ENCODE assay signal across 13 cellular contexts in the genomic region with DNA sequence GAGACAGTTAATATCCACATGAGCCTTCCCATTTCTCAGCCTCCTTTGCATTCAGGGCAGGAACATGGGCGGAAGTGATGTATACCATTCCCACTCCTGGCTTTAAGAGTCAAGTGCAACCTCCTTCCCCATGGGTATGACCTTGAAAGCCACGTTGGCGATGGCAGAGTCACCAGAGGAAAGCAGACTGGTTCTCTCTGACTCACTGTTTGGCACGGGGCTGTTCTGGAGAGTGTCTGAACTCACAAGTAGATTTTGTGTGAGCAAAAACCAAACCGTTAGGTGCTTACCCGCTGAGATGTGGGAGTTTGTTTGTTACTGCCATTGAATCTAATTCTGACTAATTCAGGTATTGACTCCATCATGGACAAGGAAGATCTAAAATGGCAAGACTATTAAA. TPM values are rescaled to one million over a fixed set of nuclear protein-coding genes. Genes with fewer than 3 reads are reported as not detected.
A peak's percentile ranks its signal among the peaks of the same experiment; 100 is the strongest.
DNase-seq lines count a peak whose midpoint lies in the region; ATAC-seq, FAIRE-seq and TF ChIP-seq lines count a peak whose summit lies in the region.
"Had no signal": no experiment of that assay in that cellular context is flagged by ENCODE, and none has a peak within 500 bp of the region (broad histone marks: within the 10 kb centered on the region; RNA-seq: fewer than 3 reads in every experiment).

No MANE protein-coding gene starts in this region.

- intact Hi-C loops in activated CD8-positive, alpha-beta T cell treated with anti-CD3 and anti-CD28 coated beads for 36 hours (cut with micrococcal nuclease) = no loop called here
- intact Hi-C loops in pancreas (cut with DNase I) (no loop called here), ovary (cut with DNase I) (no loop called here)

- peak; percentile 33 for FAIRE-seq in GM12891 (lab: Jason Lieb, UNC)
- FAIRE-seq in pancreas (lab: Jason Lieb, UNC) = no peak
- FAIRE-seq: colon had no signal

- no peak overlapping the region for H3K4me3 Mint-ChIP-seq in activated CD8-positive, alpha-beta T cell treated with anti-CD3 and anti-CD28 coated beads for 36 hours
- H3K4me3 Mint-ChIP-seq: H9, T-helper 17 cell had no signal

- peaks cover 4% of the 10 kb centered on the region for H3K36me3 Mint-ChIP-seq in activated CD8-positive, alpha-beta T cell treated with anti-CD3 and anti-CD28 coated beads for 36 hours (ENCODE audit: low read depth)

- H3K4me1 ChIP-seq in pancreas = no peaks in the 10 kb centered on the region
- H3K4me1 ChIP-seq in right atrium auricular region = peaks cover 0 to 8% of the 10 kb centered on the region in 2 donors
- H3K4me1 ChIP-seq in ovary (ENCODE audit: insufficient read depth) = no peaks in the 10 kb centered on the region

- peaks cover 2% of the 10 kb centered on the region for H3K27me3 Mint-ChIP-seq in activated CD8-positive, alpha-beta T cell treated with anti-CD3 and anti-CD28 coated beads for 36 hours

- H3K27ac Mint-ChIP-seq in activated CD8-positive, alpha-beta T cell treated with anti-CD3 and anti-CD28 coated beads for 36 hours = peak overlapping the region; percentile 87
- H3K27ac Mint-ChIP-seq: H9, T-helper 17 cell had no signal

- no peak for DNase-seq in GM12891 (ENCODE audit: insufficient read length, low spot score)
- DNase-seq in H4 (ENCODE audit: low spot score) = peak; percentile 36
- DNase-seq in activated CD8-positive, alpha-beta T cell treated with anti-CD3 and anti-CD28 coated beads for 36 hours = peak; percentile 83
- peak in 4 of 6 donors; percentile 24 to 46 (median 30) for DNase-seq in pancreas
- no peak for DNase-seq in T-helper 9 cell
- DNase-seq in HuH-7 (ENCODE audit: low spot score) = no peak
- DNase-seq in right atrium auricular region (ENCODE audit: low spot score) = no peak
- no peak for DNase-seq in ovary
- DNase-seq: H9, NCI-H1092 treated with DMSO at 0.1 percent for 48 hours, T-helper 17 cell had no signal

- no peaks in the 10 kb centered on the region for H3K9me3 Mint-ChIP-seq in activated CD8-positive, alpha-beta T cell treated with anti-CD3 and anti-CD28 coated beads for 36 hours
- H3K9me3 Mint-ChIP-seq: H9 had no signal

- no peak for TF ChIP-seq EP300 in ovary (IDR thresholded peaks at IDR 0.05)

- H3K4me3 ChIP-seq in pancreas (no peak overlapping the region), right atrium auricular region (no peak overlapping the region), ovary (no peak overlapping the region)

- TF ChIP-seq POLR2A in GM12891 (IDR thresholded peaks at IDR 0.05; ENCODE audit: low read depth, low read length) = no peak
- TF ChIP-seq POLR2A in ovary (IDR thresholded peaks at IDR 0.05) = no peak

- TF ChIP-seq CTCF in activated CD8-positive, alpha-beta T cell treated with anti-CD3 and anti-CD28 coated beads for 36 hours (IDR thresholded peaks at IDR 0.05) = no peak
- TF ChIP-seq CTCF in pancreas (IDR thresholded peaks at IDR 0.05) (no peak), right atrium auricular region (IDR thresholded peaks at IDR 0.05) (no peak), ovary (IDR thresholded peaks at IDR 0.05) (no peak)

- POLR2A ChIA-PET in activated CD8-positive, alpha-beta T cell treated with anti-CD3 and anti-CD28 coated beads for 36 hours (lab: Charles Lee) = no interaction called here

- H3K4me1 Mint-ChIP-seq in activated CD8-positive, alpha-beta T cell treated with anti-CD3 and anti-CD28 coated beads for 36 hours (ENCODE audit: low read depth) = peaks cover 47% of the 10 kb centered on the region
- H3K4me1 Mint-ChIP-seq: H9 had no signal

- 40 to 44% methylated on average over 6 of the region's 6 CpGs for WGBS in pancreas, 2 donors
- 62 to 66% (median 64%) methylated on average over 6 of the region's 6 CpGs for WGBS in ovary, 3 donors

- ATAC-seq in activated CD8-positive, alpha-beta T cell treated with anti-CD3 and anti-CD28 coated beads for 36 hours = peak; percentile 88
- peak; percentile 48 to 89 (median 76) for ATAC-seq in pancreas
- ATAC-seq: T-helper 17 cell had no signal

- H3K27ac ChIP-seq in pancreas (peak overlapping the region in 3 of 4 donors; percentile 29 to 71 (median 35)), right atrium auricular region (no peak overlapping the region), ovary (no peak overlapping the region)

- no peaks in the 10 kb centered on the region for H3K36me3 ChIP-seq in pancreas
- no peaks in the 10 kb centered on the region for H3K36me3 ChIP-seq in right atrium auricular region
- no peaks in the 10 kb centered on the region for H3K36me3 ChIP-seq in ovary

- H3K27me3 ChIP-seq in pancreas (no peaks in the 10 kb centered on the region), right atrium auricular region (no peaks in the 10 kb centered on the region), ovary (no peaks in the 10 kb centered on the region)

- H3K9me3 ChIP-seq in pancreas (no peaks in the 10 kb centered on the region), right atrium auricular region (no peaks in the 10 kb centered on the region), ovary (no peaks in the 10 kb centered on the region)

- CTCF ChIA-PET in activated CD8-positive, alpha-beta T cell treated with anti-CD3 and anti-CD28 coated beads for 36 hours (lab: Charles Lee) = no interaction called here

TF ChIP-seq in GM12891, 5 proteins besides CTCF, POLR2A, EP300 and RAD21:
- TF ChIP-seq PAX5 (IDR thresholded peaks at IDR 0.05; ENCODE audit: insufficient read depth, low read length, severe bottlenecking) = no peak
- TF ChIP-seq SPI1 (IDR thresholded peaks at IDR 0.05; ENCODE audit: low read depth, low read length) = no peak

RNA-seq across cellular contexts. Expression of a gene that starts 36.7 kb away (rescaled TPM):
- not detected for polyA plus RNA-seq in GM12891 (2012; ENCODE audit: low read depth, missing spikeins)
- total RNA-seq in H4 (2014; rRNA removed; shearing (Covaris generic)) = not detected in 2 replicates
- not detected for total RNA-seq in activated CD8-positive, alpha-beta T cell treated with anti-CD3 and anti-CD28 coated beads for 36 hours
- total RNA-seq in pancreas = under 1 TPM in 2 of 6 donors, not detected in 4; 0.03 to 0.05 TPM
- polyA plus RNA-seq in pancreas = under 1 TPM in 1 of 2 donors, not detected in 1; 0.38 TPM
- total RNA-seq in right atrium auricular region = not detected
- total RNA-seq in ovary = 1 to 10 TPM in 1 of 7 donors, under 1 TPM in 5, not detected in 1; 0.11 to 1.1 (median 0.21) TPM
- polyA plus RNA-seq in ovary = under 1 TPM; 0.17 to 0.34 TPM
- total RNA-seq: H9, kidney epithelial cell, T-helper 17 cell had no signal

Comparison
In these comparisons a context has a peak if more than half of its experiments do, and no peak if none do; other contexts are left out.
1. DNase-seq: peak in H4 (single experiment), activated CD8-positive, alpha-beta T cell treated with anti-CD3 and anti-CD28 coated beads for 36 hours (single experiment) and pancreas (4 of 6); none in GM12891 (single experiment), T-helper 9 cell (single experiment), HuH-7 (single experiment), right atrium auricular region (single experiment) and ovary (0 of 5).
2. H3K27ac ChIP-seq: peak in pancreas (3 of 4); none in right atrium auricular region (0 of 2) and ovary (0 of 2).